Comparison of ENCODE assay signal across 31 cellular contexts in the genomic region with DNA sequence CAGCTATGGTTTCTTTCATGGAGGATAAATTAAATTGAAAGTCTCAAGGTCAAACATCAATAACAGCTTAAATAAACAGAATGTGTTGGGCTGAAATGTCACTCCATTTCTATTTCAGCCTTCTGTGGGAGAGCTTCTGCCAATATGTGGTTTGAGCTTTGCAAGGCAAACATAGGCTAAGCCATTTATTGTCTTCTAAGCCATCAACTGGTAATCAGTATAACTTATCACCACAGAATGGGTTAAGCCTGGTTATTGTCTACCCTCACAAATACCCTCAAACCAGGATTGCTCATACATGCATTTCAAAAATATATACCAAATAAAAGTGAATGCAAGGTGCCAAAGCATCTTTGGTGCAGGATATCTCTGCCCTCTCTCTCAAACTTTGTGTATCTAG. TPM values are rescaled to one million over a fixed set of nuclear protein-coding genes. Genes with fewer than 3 reads are reported as not detected.
"Had no signal": no experiment of that assay in that cellular context is flagged by ENCODE, and none has a peak within 500 bp of the region (broad histone marks: within the 10 kb centered on the region; RNA-seq: fewer than 3 reads in every experiment).

No MANE protein-coding gene starts in this region.

- H3K27me3 ChIP-seq: left lung, ovary, right atrium auricular region, right lobe of liver, tibial nerve, uterus had no signal

- H3K27me3 Mint-ChIP-seq: stimulated activated memory B cell treated with anti-CD40 and anti-IgM and Interleukin-4, amounts not matched to agents 10 μg/mL and 1 μg/mL and 100 μg/mL, for 72 hours; stimulated activated naive CD8-positive, alpha-beta T cell treated with anti-CD3 and anti-CD28 coated beads, Interleukin-15, amount 100 ng/mL, for 72 hours; type B pancreatic cell had no signal

- H3K9me3 Mint-ChIP-seq: immature natural killer cell; natural killer cell treated with Interleukin-12 subunit alpha and Interleukin-12 subunit beta and Interleukin-15 and Interleukin-18, amount 100 ng/mL, for 72 hours; stimulated activated memory B cell treated with anti-CD40 and anti-IgM and Interleukin-4, amounts not matched to agents 10 μg/mL and 1 μg/mL and 100 μg/mL, for 72 hours; stimulated activated naive CD8-positive, alpha-beta T cell treated with anti-CD3 and anti-CD28 coated beads, Interleukin-15, amount 100 ng/mL, for 72 hours; type B pancreatic cell had no signal

- H3K36me3 ChIP-seq: left lung, lower lobe of right lung, ovary, right atrium auricular region, right lobe of liver, tibial nerve, uterus had no signal

- H3K4me3 Mint-ChIP-seq: immature natural killer cell; naive thymus-derived CD4-positive, alpha-beta T cell; natural killer cell treated with Interleukin-12 subunit alpha and Interleukin-12 subunit beta and Interleukin-15 and Interleukin-18, amount 100 ng/mL, for 72 hours; stimulated activated memory B cell treated with anti-CD40 and anti-IgM and Interleukin-4, amounts not matched to agents 10 μg/mL and 1 μg/mL and 100 μg/mL, for 72 hours; stimulated activated naive CD8-positive, alpha-beta T cell treated with anti-CD3 and anti-CD28 coated beads, Interleukin-15, amount 100 ng/mL, for 72 hours; type B pancreatic cell had no signal

- H3K27ac ChIP-seq: left lung, lower lobe of right lung, ovary, right atrium auricular region, right lobe of liver, tibial nerve, uterus had no signal

- H3K4me1 Mint-ChIP-seq: immature natural killer cell; naive thymus-derived CD4-positive, alpha-beta T cell; stimulated activated memory B cell treated with anti-CD40 and anti-IgM and Interleukin-4, amounts not matched to agents 10 μg/mL and 1 μg/mL and 100 μg/mL, for 72 hours; stimulated activated naive CD8-positive, alpha-beta T cell treated with anti-CD3 and anti-CD28 coated beads, Interleukin-15, amount 100 ng/mL, for 72 hours had no signal

- H3K9me3 ChIP-seq: left lung, lower lobe of right lung, mucosa of descending colon, ovary, right atrium auricular region, right lobe of liver, tibial nerve, uterus had no signal

- DNase-seq: immature natural killer cell; kidney; left colon; left lung; lower lobe of right lung; mammary epithelial cell; midbrain; mucosa of descending colon; naive thymus-derived CD4-positive, alpha-beta T cell; ovary; right lobe of liver; stimulated activated CD4-positive, alpha-beta T cell treated with anti-CD3 and anti-CD28 coated beads, Interleukin-1b, Interleukin-23, amount 100 ng/mL, for 48 hours; stimulated activated CD4-positive, alpha-beta T cell treated with anti-CD3 and anti-CD28 coated beads, Interleukin-2, amount 100 ng/mL, for 48 hours; stimulated activated CD4-positive, alpha-beta T cell treated with anti-CD3 and anti-CD28 coated beads, Interleukin-4, amount 100 ng/mL, for 4 hours; stimulated activated CD8-positive, alpha-beta memory T cell treated with anti-CD3 and anti-CD28 coated beads, Interleukin-4, amount 100 ng/mL, for 48 hours; stimulated activated naive CD4-positive, alpha-beta T cell treated with Interleukin-2 at 50 U/mL for 16 hours; stimulated activated naive CD8-positive, alpha-beta T cell treated with anti-CD3 and anti-CD28 coated beads, Interleukin-15, amount 100 ng/mL, for 72 hours; substantia nigra; uterus had no signal

- H3K4me2 ChIP-seq: smooth muscle cell had no signal

- H3K27ac Mint-ChIP-seq: immature natural killer cell; naive thymus-derived CD4-positive, alpha-beta T cell; natural killer cell treated with Interleukin-12 subunit alpha and Interleukin-12 subunit beta and Interleukin-15 and Interleukin-18, amount 100 ng/mL, for 72 hours; progenitor cell of endocrine pancreas; stimulated activated memory B cell treated with anti-CD40 and anti-IgM and Interleukin-4, amounts not matched to agents 10 μg/mL and 1 μg/mL and 100 μg/mL, for 72 hours; stimulated activated naive CD8-positive, alpha-beta T cell treated with anti-CD3 and anti-CD28 coated beads, Interleukin-15, amount 100 ng/mL, for 72 hours; type B pancreatic cell had no signal

- H3K36me3 Mint-ChIP-seq: immature natural killer cell; naive thymus-derived CD4-positive, alpha-beta T cell; natural killer cell treated with Interleukin-12 subunit alpha and Interleukin-12 subunit beta and Interleukin-15 and Interleukin-18, amount 100 ng/mL, for 72 hours; stimulated activated memory B cell treated with anti-CD40 and anti-IgM and Interleukin-4, amounts not matched to agents 10 μg/mL and 1 μg/mL and 100 μg/mL, for 72 hours; type B pancreatic cell had no signal

- H3K4me1 ChIP-seq: left lung, lower lobe of right lung, right atrium auricular region, right lobe of liver, tibial nerve, uterus had no signal

- H3K4me3 ChIP-seq: left lung, lower lobe of right lung, mucosa of descending colon, ovary, right atrium auricular region, right lobe of liver, smooth muscle cell, tibial nerve, uterus had no signal

RNA-seq across cellular contexts. Expression of a gene that starts 52.7 kb away (rescaled TPM):
- total RNA-seq: left lung; lower lobe of right lung; mammary epithelial cell; mesenteric fat pad; myocyte; naive thymus-derived CD4-positive, alpha-beta T cell; natural killer cell treated with Interleukin-12 subunit alpha and Interleukin-12 subunit beta and Interleukin-15 and Interleukin-18, amount 100 ng/mL, for 72 hours; pulmonary artery endothelial cell; skeletal muscle tissue; tibial nerve; ureter had no signal
